Comparison of ENCODE assay signal across 20 cellular contexts in the genomic region with DNA sequence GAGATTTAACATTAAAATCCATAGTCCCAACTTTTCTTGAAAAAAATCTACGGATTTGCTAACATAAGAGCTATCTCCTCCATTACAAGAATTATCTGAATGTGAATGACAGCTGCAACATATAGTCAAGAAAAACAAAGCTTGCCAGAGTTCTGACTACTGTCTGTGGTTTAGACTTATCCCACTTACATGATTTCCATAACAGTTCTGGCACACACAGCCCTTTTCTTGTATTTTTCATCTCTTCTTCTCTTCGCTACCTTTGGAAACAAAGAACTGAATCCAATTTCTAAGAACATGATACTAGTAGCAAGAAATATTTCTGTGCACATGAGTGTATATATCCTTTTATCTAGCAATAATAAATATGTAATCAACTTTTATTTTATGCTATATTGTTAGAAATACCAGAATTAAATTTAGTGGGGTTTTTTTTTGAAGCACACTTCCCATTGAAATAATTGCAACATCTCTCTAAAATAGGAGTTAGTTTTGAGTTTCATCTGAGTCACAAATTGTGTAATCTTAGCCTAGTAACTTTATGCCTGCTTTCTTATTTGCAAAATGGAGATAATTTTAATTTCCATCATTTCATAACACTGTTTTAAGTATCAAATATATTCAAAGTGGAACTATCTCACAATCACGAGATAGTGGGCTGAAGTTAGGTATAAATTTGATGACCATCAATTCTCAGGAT.
"Had no signal": no experiment of that assay in that cellular context is flagged by ENCODE, and none has a peak within 500 bp of the region (broad histone marks: within the 10 kb centered on the region; RNA-seq: fewer than 3 reads in every experiment).

No MANE protein-coding gene starts in this region.

- H3K9me3 ChIP-seq: adrenal gland, uterus had no signal

- H3K27me3 Mint-ChIP-seq: memory B cell had no signal

- H3K27ac ChIP-seq: adrenal gland, dorsolateral prefrontal cortex, epithelial cell of prostate, gastroesophageal sphincter, heart left ventricle, psoas muscle, tibial nerve, uterus had no signal

- H3K27me3 ChIP-seq: adrenal gland, dorsolateral prefrontal cortex, gastroesophageal sphincter, heart left ventricle, tibial nerve, uterus had no signal

- DNase-seq: activated CD8-positive, alpha-beta memory T cell treated with anti-CD3 and anti-CD28 coated beads for 24 hours; activated CD8-positive, alpha-beta memory T cell treated with anti-CD3 and anti-CD28 coated beads, Interleukin-2, amount 50 U/mL, for 48 hours; activated effector memory CD4-positive, alpha-beta T cell treated with Interleukin-2 at 50 U/mL for 16 hours; activated naive CD4-positive, alpha-beta T cell treated with anti-CD3 and anti-CD28 coated beads, Interleukin-2, amount 50 U/mL, for 16 hours; activated T-cell treated with anti-CD3 and anti-CD28 coated beads, Interleukin-2, amount 50 U/mL, for 48 hours; adrenal gland; dorsolateral prefrontal cortex; heart left ventricle; left ventricle myocardium superior; psoas muscle; right cardiac atrium; stimulated activated CD4-positive, alpha-beta T cell treated with anti-CD3 and anti-CD28 coated beads, Interleukin-2, amount 100 ng/mL, for 24 hours; stimulated activated naive CD8-positive, alpha-beta T cell treated with anti-CD3 and anti-CD28 coated beads, Interleukin-15, Interleukin-2, amounts not matched to agents 100 U/mL and 50 U/mL, for 24 hours; uterus had no signal

- H3K4me1 ChIP-seq: adrenal gland, gastroesophageal sphincter, heart left ventricle, psoas muscle, tibial nerve, uterus had no signal

- H3K4me3 Mint-ChIP-seq: memory B cell; T-helper 1 cell treated with Interleukin-12 subunit alpha and Interleukin-12 subunit beta and Interleukin-4 antibody, amounts not matched to agents 30 μg/mL and 1 μg/mL, for 36 hours had no signal

- H3K4me1 Mint-ChIP-seq: memory B cell had no signal

- ATAC-seq: activated CD4-positive, CD25-positive, alpha-beta regulatory T cell treated with anti-CD3 and anti-CD28 coated beads, Interleukin-2, amount 50 U/mL, for 24 hours; gastroesophageal sphincter; left ventricle myocardium superior; psoas muscle; right cardiac atrium; stimulated activated naive CD8-positive, alpha-beta T cell treated with anti-CD3 and anti-CD28 coated beads, Interleukin-15, Interleukin-2, amounts not matched to agents 100 U/mL and 50 U/mL, for 24 hours had no signal

- H3K36me3 Mint-ChIP-seq: memory B cell had no signal

- H3K36me3 ChIP-seq: adrenal gland, gastroesophageal sphincter, heart left ventricle, tibial nerve, uterus had no signal

- H3K27ac Mint-ChIP-seq: memory B cell; T-helper 1 cell treated with Interleukin-12 subunit alpha and Interleukin-12 subunit beta and Interleukin-4 antibody, amounts not matched to agents 30 μg/mL and 1 μg/mL, for 36 hours had no signal

- H3K4me3 ChIP-seq: adrenal gland, dorsolateral prefrontal cortex, gastroesophageal sphincter, heart left ventricle, psoas muscle, tibial nerve, uterus had no signal
